In genomic region chr19:34269968-34270621, GRCh38 we compare ENCODE assay signal across 8 cellular contexts. TPM values are rescaled to one million over a fixed set of nuclear protein-coding genes. Genes with fewer than 3 reads are reported as not detected.
DNase-seq lines count a peak whose midpoint lies in the region; ATAC-seq and TF ChIP-seq lines count a peak whose summit lies in the region.

No MANE protein-coding gene starts in this region.

- H3K36me3 ChIP-seq in PC-9 (ENCODE audit: low read depth) (no peaks in the 10 kb centered on the region; the same call in 1 of the 2 replicates), ovary (no peaks in the 10 kb centered on the region), transverse colon (no peaks in the 10 kb centered on the region)

- no peak overlapping the region for H3K4me3 ChIP-seq in PC-9
- H3K4me3 ChIP-seq in foreskin fibroblast (ENCODE audit: low read depth in 1 of 2, low read length in 2 of 2), result no peak overlapping the region
- H3K4me3 ChIP-seq in ovary, result no peak overlapping the region
- H3K4me3 ChIP-seq in transverse colon, result no peak overlapping the region

- in situ Hi-C loops in transverse colon (cut with MboI; ENCODE audit: low pct_ligation_motif_present in 1 of 4, low pct_unique_long_range_greater_than_20kb in 1 of 4, low sequenced_read_pairs in 3 of 4), result no loop called here

- BruUV-seq in PC-9 (replicated peaks; lab: Mats Ljungman, UMichigan), result no TSS peak

- peak; percentile 42 for ATAC-seq in HG02588 (IDR thresholded peaks at IDR 0.05; ENCODE audit: unreplicated experiment)

- intact Hi-C loops in PC-9 (cut with micrococcal nuclease; ENCODE audit: unreplicated experiment), result loop anchor here (2.0 kb wide), 1 partner anchor 49 kb away; no protein-coding TSS in a partner anchor
- intact Hi-C loops in ovary (cut with DNase I), result loop anchor here in 1 of 4 donors (10.0 kb wide), 1 partner anchor 55 kb away; no protein-coding TSS in a partner anchor
- intact Hi-C loops in transverse colon (cut with DNase I; ENCODE audit: low total_unique reads), result no loop called here

- H3K27me3 ChIP-seq in PC-9 (ENCODE audit: insufficient read depth, low read depth) (no peaks in the 10 kb centered on the region), ovary (no peaks in the 10 kb centered on the region), transverse colon (no peaks in the 10 kb centered on the region)

- peak overlapping the region; percentile 33 for H3K27ac ChIP-seq in PC-9
- H3K27ac ChIP-seq in ovary, result no peak overlapping the region
- H3K27ac ChIP-seq in transverse colon, result peak overlapping the region; percentile 60 to 74 (median 68)

- WGBS in ovary, 3 donors, result 27 to 33% (median 28%) methylated on average over 5 of the region's 5 CpGs
- WGBS in transverse colon (ENCODE audit: low coverage in 1 of 2), 2 donors, result 19 to 33% methylated on average over 3 to 5 of the region's 5 CpGs

- H4K20me1 ChIP-seq in PC-9 (ENCODE audit: insufficient read depth), result no peaks in the 10 kb centered on the region

- peaks cover 6% of the 10 kb centered on the region for H3K79me2 ChIP-seq in PC-9 (ENCODE audit: low read depth)

- POLR2A ChIA-PET in PC-9 (lab: Charles Lee; ENCODE audit: unreplicated experiment), result interaction anchor here (0.6 to 0.7 kb wide), 3 partner anchors 9 to 58 kb away, joined by 3 read pairs; no protein-coding TSS in a partner anchor

- H3K4me1 ChIP-seq in PC-9 (replicated peaks; ENCODE audit: insufficient read depth) (peaks cover 13% of the 10 kb centered on the region), ovary (ENCODE audit: insufficient read depth) (peaks cover 14% of the 10 kb centered on the region), transverse colon (peaks cover 11 to 29% (median 19%) of the 10 kb centered on the region in 4 donors)

- TF ChIP-seq POLR2A in ovary (IDR thresholded peaks at IDR 0.05) (no peak), transverse colon (IDR thresholded peaks at IDR 0.05) (peak; percentile 23)

- H2AFZ ChIP-seq in PC-9, result no peak overlapping the region

- peak overlapping the region; percentile 21 for H3K4me2 ChIP-seq in PC-9

- TF ChIP-seq EP300 in ovary (IDR thresholded peaks at IDR 0.05), result no peak
- no peak for TF ChIP-seq EP300 in transverse colon (IDR thresholded peaks at IDR 0.05; ENCODE audit: low read depth)

- DNase-seq in ELR (ENCODE audit: low read depth), result peak; percentile 85
- DNase-seq in PC-9, result peak; percentile 61 to 74
- DNase-seq in activated T-helper 1 cell treated with Interleukin-2 at 50 U/mL for 16 hours (ENCODE audit: low read depth), result peak; percentile 62
- DNase-seq in foreskin fibroblast, result peak; percentile 68 to 77
- peak in 3 of 5 donors; percentile 25 to 44 (median 38) for DNase-seq in ovary
- peak; percentile 51 for DNase-seq in transverse colon
- DNase-seq in NCI-H1694 treated with DMSO at 0.1 percent for 48 hours (lab: John Stamatoyannopoulos, UW), result no peak

- H3K9me2 ChIP-seq in PC-9 (ENCODE audit: insufficient read depth), result no peaks in the 10 kb centered on the region

- TF ChIP-seq CTCF in PC-9 (conservative IDR thresholded peaks at IDR 0.05), result no peak
- TF ChIP-seq CTCF in foreskin fibroblast (IDR thresholded peaks at IDR 0.05; ENCODE audit: low read depth, low read length), result no peak
- no peak for TF ChIP-seq CTCF in ovary (IDR thresholded peaks at IDR 0.05)
- TF ChIP-seq CTCF in transverse colon (IDR thresholded peaks at IDR 0.05), result no peak

- H3K9me3 ChIP-seq in PC-9 (ENCODE audit: insufficient read depth, low read depth) (no peaks in the 10 kb centered on the region), ovary (no peaks in the 10 kb centered on the region), transverse colon (no peaks in the 10 kb centered on the region)

- peaks cover 4% of the 10 kb centered on the region; the same call in 1 of the 2 replicates for H3F3A ChIP-seq in PC-9 (ENCODE audit: insufficient read depth, low read depth)

- CTCF ChIA-PET in PC-9 (lab: Charles Lee), result interaction anchor here (0.6 kb wide), 1 partner anchor 10 kb away, joined by 3 read pairs; no protein-coding TSS in a partner anchor

RNA-seq across cellular contexts. Expression of gene GARRE1, which starts 15.7 kb away (rescaled TPM):
- total RNA-seq in PC-9 (2021), result 13.6 and 23.3 TPM in 2 replicates
- 10 to 100 TPM; 13.6 to 30.0 (median 22.5) TPM for total RNA-seq in ovary
- polyA plus RNA-seq in ovary, result 10 to 100 TPM; 13.3 to 39.1 TPM
- total RNA-seq in transverse colon, result 10 to 100 TPM; 16.7 to 27.8 (median 22.7) TPM

Comparison
In these comparisons a context has a peak if more than half of its experiments do, and no peak if none do; other contexts are left out.
1. H3K27ac ChIP-seq: peak in PC-9 (single experiment) and transverse colon (4 of 4); none in ovary (0 of 2).